ENCODE assay signal across 20 cellular contexts in genomic region chr1:232274999-232275706, GRCh38.
A peak's percentile ranks its signal among the peaks of the same experiment; 100 is the strongest.
DNase-seq lines count a peak whose midpoint lies in the region; FAIRE-seq and TF ChIP-seq lines count a peak whose summit lies in the region.
"Had no signal": no experiment of that assay in that cellular context is flagged by ENCODE, and none has a peak within 500 bp of the region (broad histone marks: within the 10 kb centered on the region; RNA-seq: fewer than 3 reads in every experiment).

No MANE protein-coding gene starts in this region.

- no peak overlapping the region for H4K8ac ChIP-seq in mesendoderm (ENCODE audit: low read depth, low read length)

- no peak overlapping the region for H2BK5ac ChIP-seq in mesendoderm (ENCODE audit: low read length)

- no peak overlapping the region for H3K56ac ChIP-seq in mesendoderm (ENCODE audit: low read length)

- H3K27me3 ChIP-seq in duodenal mucosa (ENCODE audit: control insufficient read depth in 1 of 2, insufficient read depth in 2 of 2, low read length in 2 of 2) = no peaks in the 10 kb centered on the region
- H3K27me3 ChIP-seq in mesendoderm (ENCODE audit: insufficient read depth, low read length, poor library complexity) = no peaks in the 10 kb centered on the region
- H3K27me3 ChIP-seq in H7 (ENCODE audit: control insufficient read depth, insufficient read depth, low read length) = no peaks in the 10 kb centered on the region
- H3K27me3 ChIP-seq: BLaER1 had no signal

- H3K4me3 ChIP-seq in duodenal mucosa (ENCODE audit: low read depth in 1 of 2, low read length in 2 of 2) (peak overlapping the region; percentile 38 to 44), mesendoderm (ENCODE audit: low read length) (no peak overlapping the region), H7 (ENCODE audit: insufficient read depth, low read depth, low read length) (no peak overlapping the region)
- H3K4me3 ChIP-seq: BLaER1, GM12878, HAP-1 had no signal

- H3K27ac ChIP-seq in duodenal mucosa (ENCODE audit: low read depth, low read length) (no peak overlapping the region), mesendoderm (ENCODE audit: low read depth, low read length) (no peak overlapping the region)
- H3K27ac ChIP-seq: BLaER1 had no signal

- no peak for TF ChIP-seq CTCF in D721Med (IDR thresholded peaks at IDR 0.05; ENCODE audit: insufficient read depth, missing control alignments)

- no peaks in the 10 kb centered on the region for H3K79me1 ChIP-seq in mesendoderm (ENCODE audit: low read length)

- no peak overlapping the region for H3K4me2 ChIP-seq in mesendoderm (ENCODE audit: low read length)
- H3K4me2 ChIP-seq: BLaER1 had no signal

- H2BK120ac ChIP-seq in mesendoderm (ENCODE audit: low read depth, low read length) = no peak overlapping the region

- DNase-seq in D721Med (ENCODE audit: insufficient read length, low spot score) (no peak), mesendoderm (no peak), renal cortical epithelial cell (ENCODE audit: low read depth) (peak; percentile 25), dedifferentiated amniotic fluid mesenchymal stem cell (ENCODE audit: extremely low spot score) (no peak), SHP77 (lab: John Stamatoyannopoulos, UW) (no peak), H7 (no peak)
- DNase-seq: 8988T; Calu3; CD8-positive, alpha-beta T cell; DMS 273 treated with DMSO at 0.1 percent for 48 hours; DMS53; DND-41; EL; IMR-90 had no signal

- H2BK15ac ChIP-seq in mesendoderm (replicated peaks; ENCODE audit: low read depth) = peak overlapping the region; percentile 25

- H3K4ac ChIP-seq in mesendoderm (ENCODE audit: low read depth, low read length) = no peak overlapping the region

- H3K4me1 ChIP-seq in duodenal mucosa (ENCODE audit: control insufficient read depth in 1 of 2, insufficient read depth in 2 of 2, low read length in 2 of 2) (peaks cover 0 to 14% of the 10 kb centered on the region in 2 donors), mesendoderm (ENCODE audit: control insufficient read depth, low read depth, low read length) (peaks cover 8% of the 10 kb centered on the region)
- H3K4me1 ChIP-seq: BLaER1, HAP-1 had no signal

- H2AK5ac ChIP-seq in mesendoderm (ENCODE audit: low read length) = no peak overlapping the region

- H3K36me3 ChIP-seq in duodenal mucosa (ENCODE audit: control insufficient read depth in 1 of 2, insufficient read depth in 2 of 2, low read length in 2 of 2) = no peaks in the 10 kb centered on the region
- no peaks in the 10 kb centered on the region for H3K36me3 ChIP-seq in mesendoderm (ENCODE audit: control insufficient read depth, insufficient read depth, low read length)
- no peaks in the 10 kb centered on the region for H3K36me3 ChIP-seq in H7 (replicated peaks; ENCODE audit: control insufficient read depth, insufficient read depth, low read length)
- H3K36me3 ChIP-seq: BLaER1, HAP-1 had no signal

- FAIRE-seq in D721Med (lab: Jason Lieb, UNC) = peak; percentile 44
- FAIRE-seq: GM12878, GM19239, H1 had no signal

- no peaks in the 10 kb centered on the region for H3K9me3 ChIP-seq in duodenal mucosa (ENCODE audit: control insufficient read depth in 1 of 2, low read length in 2 of 2)
- H3K9me3 ChIP-seq: BLaER1, HAP-1 had no signal

- no peak overlapping the region for H4K5ac ChIP-seq in mesendoderm (ENCODE audit: low read length)

- no peak overlapping the region for H3K18ac ChIP-seq in mesendoderm (ENCODE audit: low read length)

- no CpG with 5 or more reads among the region's 11 CpGs for WGBS in mesendoderm (ENCODE audit: extremely low coverage, insufficient coverage, low lambda C conversion rate)

- no peak overlapping the region for H3K9ac ChIP-seq in duodenal mucosa (ENCODE audit: low read depth in 1 of 2, low read length in 2 of 2)
- H3K9ac ChIP-seq in mesendoderm (ENCODE audit: low read length) = no peak overlapping the region
- H3K9ac ChIP-seq: BLaER1 had no signal

- no peak overlapping the region for H3K23ac ChIP-seq in mesendoderm (ENCODE audit: low read length)

- no peaks in the 10 kb centered on the region for H3K79me2 ChIP-seq in mesendoderm (ENCODE audit: control insufficient read depth, insufficient read depth, low read length)

Comparison
In these comparisons a context has a peak if more than half of its experiments do, and no peak if none do; other contexts are left out.
1. H3K4me3 ChIP-seq: peak in duodenal mucosa (2 of 2); none in mesendoderm (single experiment) and H7 (single experiment).